Comparison of ENCODE assay signal across 18 cellular contexts in the genomic region with DNA sequence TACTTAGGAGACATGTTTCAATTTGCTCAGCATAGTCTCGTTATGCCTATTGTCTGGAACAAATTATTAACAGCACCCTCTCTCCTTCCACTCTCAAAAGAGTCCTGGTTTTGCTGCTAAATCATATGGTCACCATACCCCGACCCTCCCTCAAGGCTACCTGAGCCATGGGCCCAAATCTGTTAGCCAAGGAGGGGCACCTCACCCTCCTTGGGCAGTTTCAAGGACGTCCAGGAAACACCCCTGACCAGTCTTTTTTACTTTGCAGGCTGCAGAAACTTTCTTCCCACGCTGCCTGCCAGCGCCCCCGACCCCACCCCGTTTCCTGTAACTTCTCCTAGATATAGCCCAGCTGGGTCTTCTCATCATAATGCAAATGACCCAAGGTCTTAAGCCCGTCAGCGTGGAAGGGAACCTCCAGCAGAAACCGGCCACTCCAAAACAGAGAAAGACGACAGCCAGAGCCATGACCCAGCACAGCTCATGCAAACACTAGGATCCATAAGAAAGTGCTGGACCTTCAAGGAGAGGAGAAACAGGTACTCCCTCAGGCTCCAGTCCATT.
DNase-seq lines count a peak whose midpoint lies in the region; ATAC-seq and TF ChIP-seq lines count a peak whose summit lies in the region.
"Had no signal": no experiment of that assay in that cellular context is flagged by ENCODE, and none has a peak within 500 bp of the region (broad histone marks: within the 10 kb centered on the region; RNA-seq: fewer than 3 reads in every experiment).

No MANE protein-coding gene starts in this region.

- no peaks in the 10 kb centered on the region for H3K4me1 Mint-ChIP-seq in natural killer cell
- H3K4me1 Mint-ChIP-seq: CD4-positive, alpha-beta memory T cell had no signal

- H3K27ac Mint-ChIP-seq in natural killer cell, result no peak overlapping the region
- H3K27ac Mint-ChIP-seq: CD4-positive, alpha-beta memory T cell; dendritic cell treated with granulocyte-macrophage colony-stimulating factor and Interleukin-4, amounts not matched to agents 40 ng/mL and 50 ng/mL, for 4 days had no signal

- H3K36me3 ChIP-seq in BLaER1 treated with 17β-estradiol and CSF1 and Interleukin-3, amounts not matched to agents 10 nM and 100 nM, result no peaks in the 10 kb centered on the region
- peaks cover 0 to 5% (median 0%) of the 10 kb centered on the region in 4 donors for H3K36me3 ChIP-seq in sigmoid colon
- no peaks in the 10 kb centered on the region for H3K36me3 ChIP-seq in osteoblast (ENCODE audit: insufficient read depth, low read length)
- H3K36me3 ChIP-seq: HAP-1 had no signal

- H3K27me3 Mint-ChIP-seq in natural killer cell (ENCODE audit: low read depth in 2 of 2), result peaks cover 7 to 23% of the 10 kb centered on the region in 2 donors

- no peak overlapping the region for H3K9ac ChIP-seq in BLaER1 treated with 17β-estradiol and CSF1 and Interleukin-3, amounts not matched to agents 10 nM and 100 nM

- no peaks in the 10 kb centered on the region for H3K9me3 Mint-ChIP-seq in natural killer cell
- H3K9me3 Mint-ChIP-seq: CD4-positive, alpha-beta memory T cell; dendritic cell treated with granulocyte-macrophage colony-stimulating factor and Interleukin-4, amounts not matched to agents 40 ng/mL and 50 ng/mL, for 4 days had no signal

- H4K20me1 ChIP-seq in BLaER1 treated with 17β-estradiol and CSF1 and Interleukin-3, amounts not matched to agents 10 nM and 100 nM, result no peaks in the 10 kb centered on the region
- no peaks in the 10 kb centered on the region for H4K20me1 ChIP-seq in osteoblast (ENCODE audit: insufficient read depth, low read length)

- TF ChIP-seq CTCF in sigmoid colon (IDR thresholded peaks at IDR 0.05) (no peak), natural killer cell (IDR thresholded peaks at IDR 0.05) (no peak), osteoblast (IDR thresholded peaks at IDR 0.05; ENCODE audit: extremely low read depth, low read depth, low read length) (no peak)

- intact Hi-C loops in sigmoid colon (cut with DNase I), result no loop called here
- intact Hi-C loops in natural killer cell (cut with micrococcal nuclease), result no loop called here

- no peaks in the 10 kb centered on the region for H3K27me3 ChIP-seq in BLaER1 treated with 17β-estradiol and CSF1 and Interleukin-3, amounts not matched to agents 10 nM and 100 nM
- H3K27me3 ChIP-seq in sigmoid colon (no peaks in the 10 kb centered on the region), osteoblast (ENCODE audit: insufficient read depth, low read length) (no peaks in the 10 kb centered on the region)

- H2AFZ ChIP-seq in osteoblast (ENCODE audit: low read length), result no peak overlapping the region

- H3K79me2 ChIP-seq in osteoblast (ENCODE audit: insufficient read depth, low read length), result no peaks in the 10 kb centered on the region

- peak overlapping the region in 10 of 11 experiments; percentile 5 to 52 (median 22); a peak in 9 of 22 replicates for H3K4me2 ChIP-seq in BLaER1 treated with 17β-estradiol and CSF1 and Interleukin-3, amounts not matched to agents 10 nM and 100 nM
- H3K4me2 ChIP-seq in osteoblast (ENCODE audit: insufficient read depth, low read length), result no peak overlapping the region

- no peak overlapping the region for H3K4me3 ChIP-seq in BLaER1 treated with 17β-estradiol and CSF1 and Interleukin-3, amounts not matched to agents 10 nM and 100 nM
- H3K4me3 ChIP-seq in sigmoid colon (no peak overlapping the region), osteoblast (ENCODE audit: insufficient read depth, low read length) (no peak overlapping the region)
- H3K4me3 ChIP-seq: GM12878, HAP-1, SK-N-MC had no signal

- TF ChIP-seq EP300 in sigmoid colon (IDR thresholded peaks at IDR 0.05), result no peak

- no peak for TF ChIP-seq POLR2A in sigmoid colon (IDR thresholded peaks at IDR 0.05)

- peaks cover 4 to 27% (median 7%) of the 10 kb centered on the region in 10 experiments; a peak in 15 of 20 replicates for H3K4me1 ChIP-seq in BLaER1 treated with 17β-estradiol and CSF1 and Interleukin-3, amounts not matched to agents 10 nM and 100 nM
- peaks cover 0 to 100% (median 99%) of the 10 kb centered on the region in 4 donors for H3K4me1 ChIP-seq in sigmoid colon
- H3K4me1 ChIP-seq in osteoblast (ENCODE audit: insufficient read depth, low read length), result no peaks in the 10 kb centered on the region
- H3K4me1 ChIP-seq: HAP-1 had no signal

- 59 to 70% methylated on average over 11 of the region's 11 CpGs for WGBS in sigmoid colon, 2 donors

- no peak overlapping the region for H3K27ac ChIP-seq in BLaER1 treated with 17β-estradiol and CSF1 and Interleukin-3, amounts not matched to agents 10 nM and 100 nM
- peak overlapping the region; percentile 77 for H3K27ac ChIP-seq in caudate nucleus (ENCODE audit: low read depth, low read length)
- H3K27ac ChIP-seq in sigmoid colon, result peak overlapping the region; percentile 87 to 93 (median 91)
- H3K27ac ChIP-seq in osteoblast (ENCODE audit: low read depth, low read length), result no peak overlapping the region

- no peak for DNase-seq in caudate nucleus (lab: John Stamatoyannopoulos, UW)
- peak; percentile 87 for DNase-seq in left kidney (ENCODE audit: low read depth, low spot score)
- peak; percentile 61 for DNase-seq in sigmoid colon
- DNase-seq in activated T-cell treated with anti-CD3 and anti-CD28 coated beads, Interleukin-2, amount 50 U/mL, for 1 hour, result no peak
- no peak for DNase-seq in natural killer cell
- no peak for DNase-seq in osteoblast (ENCODE audit: insufficient read length, low spot score, missing footprints)
- DNase-seq in NCI-H1930 (lab: John Stamatoyannopoulos, UW), result no peak
- DNase-seq: activated naive CD4-positive, alpha-beta T cell treated with anti-CD3 and anti-CD28 coated beads, Interleukin-2, amount 50 U/mL, for 16 hours; activated T-cell treated with anti-CD3 and anti-CD28 coated beads, Interleukin-2, amount 50 U/mL, for 48 hours; CD4-positive, alpha-beta memory T cell; MM.1S; NCI-H1694; NCI-H82 had no signal

- no peaks in the 10 kb centered on the region for H3K36me3 Mint-ChIP-seq in natural killer cell
- H3K36me3 Mint-ChIP-seq: CD4-positive, alpha-beta memory T cell had no signal

- no peaks in the 10 kb centered on the region for H3K9me3 ChIP-seq in BLaER1 treated with 17β-estradiol and CSF1 and Interleukin-3, amounts not matched to agents 10 nM and 100 nM (replicated peaks in 1 of 11)
- H3K9me3 ChIP-seq in sigmoid colon, result no peaks in the 10 kb centered on the region
- H3K9me3 ChIP-seq in osteoblast (ENCODE audit: low read depth, low read length), result no peaks in the 10 kb centered on the region
- H3K9me3 ChIP-seq: HAP-1 had no signal

- no peak for ATAC-seq in natural killer cell
- ATAC-seq: GM12878 had no signal

- no peak overlapping the region for H3K4me3 Mint-ChIP-seq in natural killer cell
- H3K4me3 Mint-ChIP-seq: CD4-positive, alpha-beta memory T cell; dendritic cell treated with granulocyte-macrophage colony-stimulating factor and Interleukin-4, amounts not matched to agents 40 ng/mL and 50 ng/mL, for 4 days had no signal

Comparison
In these comparisons a context has a peak if more than half of its experiments do, and no peak if none do; other contexts are left out.
1. H3K27ac ChIP-seq: peak in caudate nucleus (single experiment) and sigmoid colon (4 of 4); none in BLaER1 treated with 17β-estradiol and CSF1 and Interleukin-3, amounts not matched to agents 10 nM and 100 nM (0 of 11) and osteoblast (single experiment).
2. DNase-seq: peak in left kidney (single experiment) and sigmoid colon (single experiment); none in caudate nucleus (0 of 61), activated T-cell treated with anti-CD3 and anti-CD28 coated beads, Interleukin-2, amount 50 U/mL, for 1 hour (single experiment), natural killer cell (single experiment), osteoblast (single experiment) and NCI-H1930 (0 of 2).